ENCODE assay signal across 1 cellular context in the genomic region with DNA sequence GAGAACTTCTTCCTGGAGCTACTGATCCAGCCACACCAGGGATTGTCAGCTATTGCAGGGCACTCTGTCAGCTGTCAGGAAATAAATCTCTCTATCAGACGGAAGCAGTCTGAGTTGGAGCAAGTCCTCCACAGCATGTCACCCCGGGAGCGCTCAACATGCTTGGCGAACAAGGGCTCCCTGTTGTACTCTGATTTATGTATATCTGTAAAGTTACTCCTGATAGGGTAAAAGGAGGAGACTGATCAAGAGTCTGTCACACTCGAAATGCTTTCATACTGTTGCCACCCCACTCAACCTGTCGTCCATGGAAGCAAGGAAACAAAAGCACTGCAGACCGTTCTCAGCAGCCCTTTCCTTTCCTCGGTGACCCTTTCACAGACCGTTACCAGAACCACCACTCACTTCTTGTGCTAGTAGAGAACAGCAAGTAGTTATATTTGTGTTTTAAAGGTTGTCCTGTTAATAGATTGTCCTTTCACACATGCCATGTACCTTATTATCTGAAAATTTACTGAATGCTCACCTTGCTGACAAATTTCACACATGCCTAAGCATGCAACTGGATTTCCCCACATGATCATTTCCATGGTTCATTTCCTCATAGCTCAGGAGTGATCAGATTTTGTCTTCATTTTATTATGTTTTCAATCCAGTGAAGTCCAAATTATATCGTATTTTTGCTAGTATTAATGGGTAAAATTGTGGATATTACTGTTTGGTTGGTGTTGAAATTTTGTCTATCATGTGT.
TF ChIP-seq lines count a peak whose summit lies in the region.

No MANE protein-coding gene starts in this region.

TF ChIP-seq in GM23338, 12 proteins besides CTCF, POLR2A, EP300 and RAD21 (continued from another document):
- TF ChIP-seq, protein P1, sequence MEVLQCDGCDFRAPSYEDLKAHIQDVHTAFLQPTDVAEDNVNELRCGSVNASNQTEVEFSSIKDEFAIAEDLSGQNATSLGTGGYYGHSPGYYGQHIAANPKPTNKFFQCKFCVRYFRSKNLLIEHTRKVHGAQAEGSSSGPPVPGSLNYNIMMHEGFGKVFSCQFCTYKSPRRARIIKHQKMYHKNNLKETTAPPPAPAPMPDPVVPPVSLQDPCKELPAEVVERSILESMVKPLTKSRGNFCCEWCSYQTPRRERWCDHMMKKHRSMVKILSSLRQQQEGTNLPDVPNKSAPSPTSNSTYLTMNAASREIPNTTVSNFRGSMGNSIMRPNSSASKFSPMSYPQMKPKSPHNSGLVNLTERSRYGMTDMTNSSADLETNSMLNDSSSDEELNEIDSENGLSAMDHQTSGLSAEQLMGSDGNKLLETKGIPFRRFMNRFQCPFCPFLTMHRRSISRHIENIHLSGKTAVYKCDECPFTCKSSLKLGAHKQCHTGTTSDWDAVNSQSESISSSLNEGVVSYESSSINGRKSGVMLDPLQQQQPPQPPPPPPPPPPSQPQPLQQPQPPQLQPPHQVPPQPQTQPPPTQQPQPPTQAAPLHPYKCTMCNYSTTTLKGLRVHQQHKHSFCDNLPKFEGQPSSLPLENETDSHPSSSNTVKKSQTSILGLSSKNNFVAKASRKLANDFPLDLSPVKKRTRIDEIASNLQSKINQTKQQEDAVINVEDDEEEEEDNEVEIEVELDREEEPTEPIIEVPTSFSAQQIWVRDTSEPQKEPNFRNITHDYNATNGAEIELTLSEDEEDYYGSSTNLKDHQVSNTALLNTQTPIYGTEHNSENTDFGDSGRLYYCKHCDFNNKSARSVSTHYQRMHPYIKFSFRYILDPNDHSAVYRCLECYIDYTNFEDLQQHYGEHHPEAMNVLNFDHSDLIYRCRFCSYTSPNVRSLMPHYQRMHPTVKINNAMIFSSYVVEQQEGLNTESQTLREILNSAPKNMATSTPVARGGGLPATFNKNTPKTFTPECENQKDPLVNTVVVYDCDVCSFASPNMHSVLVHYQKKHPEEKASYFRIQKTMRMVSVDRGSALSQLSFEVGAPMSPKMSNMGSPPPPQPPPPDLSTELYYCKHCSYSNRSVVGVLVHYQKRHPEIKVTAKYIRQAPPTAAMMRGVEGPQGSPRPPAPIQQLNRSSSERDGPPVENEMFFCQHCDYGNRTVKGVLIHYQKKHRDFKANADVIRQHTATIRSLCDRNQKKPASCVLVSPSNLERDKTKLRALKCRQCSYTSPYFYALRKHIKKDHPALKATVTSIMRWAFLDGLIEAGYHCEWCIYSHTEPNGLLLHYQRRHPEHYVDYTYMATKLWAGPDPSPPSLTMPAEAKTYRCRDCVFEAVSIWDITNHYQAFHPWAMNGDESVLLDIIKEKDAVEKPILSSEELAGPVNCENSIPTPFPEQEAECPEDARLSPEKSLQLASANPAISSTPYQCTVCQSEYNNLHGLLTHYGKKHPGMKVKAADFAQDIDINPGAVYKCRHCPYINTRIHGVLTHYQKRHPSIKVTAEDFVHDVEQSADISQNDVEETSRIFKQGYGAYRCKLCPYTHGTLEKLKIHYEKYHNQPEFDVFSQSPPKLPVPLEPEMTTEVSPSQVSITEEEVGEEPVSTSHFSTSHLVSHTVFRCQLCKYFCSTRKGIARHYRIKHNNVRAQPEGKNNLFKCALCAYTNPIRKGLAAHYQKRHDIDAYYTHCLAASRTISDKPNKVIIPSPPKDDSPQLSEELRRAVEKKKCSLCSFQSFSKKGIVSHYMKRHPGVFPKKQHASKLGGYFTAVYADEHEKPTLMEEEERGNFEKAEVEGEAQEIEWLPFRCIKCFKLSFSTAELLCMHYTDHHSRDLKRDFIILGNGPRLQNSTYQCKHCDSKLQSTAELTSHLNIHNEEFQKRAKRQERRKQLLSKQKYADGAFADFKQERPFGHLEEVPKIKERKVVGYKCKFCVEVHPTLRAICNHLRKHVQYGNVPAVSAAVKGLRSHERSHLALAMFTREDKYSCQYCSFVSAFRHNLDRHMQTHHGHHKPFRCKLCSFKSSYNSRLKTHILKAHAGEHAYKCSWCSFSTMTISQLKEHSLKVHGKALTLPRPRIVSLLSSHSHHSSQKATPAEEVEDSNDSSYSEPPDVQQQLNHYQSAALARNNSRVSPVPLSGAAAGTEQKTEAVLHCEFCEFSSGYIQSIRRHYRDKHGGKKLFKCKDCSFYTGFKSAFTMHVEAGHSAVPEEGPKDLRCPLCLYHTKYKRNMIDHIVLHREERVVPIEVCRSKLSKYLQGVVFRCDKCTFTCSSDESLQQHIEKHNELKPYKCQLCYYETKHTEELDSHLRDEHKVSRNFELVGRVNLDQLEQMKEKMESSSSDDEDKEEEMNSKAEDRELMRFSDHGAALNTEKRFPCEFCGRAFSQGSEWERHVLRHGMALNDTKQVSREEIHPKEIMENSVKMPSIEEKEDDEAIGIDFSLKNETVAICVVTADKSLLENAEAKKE (CRISPR knock-in tag; IDR thresholded peaks at IDR 0.05), result no peak
- TF ChIP-seq, protein P2, sequence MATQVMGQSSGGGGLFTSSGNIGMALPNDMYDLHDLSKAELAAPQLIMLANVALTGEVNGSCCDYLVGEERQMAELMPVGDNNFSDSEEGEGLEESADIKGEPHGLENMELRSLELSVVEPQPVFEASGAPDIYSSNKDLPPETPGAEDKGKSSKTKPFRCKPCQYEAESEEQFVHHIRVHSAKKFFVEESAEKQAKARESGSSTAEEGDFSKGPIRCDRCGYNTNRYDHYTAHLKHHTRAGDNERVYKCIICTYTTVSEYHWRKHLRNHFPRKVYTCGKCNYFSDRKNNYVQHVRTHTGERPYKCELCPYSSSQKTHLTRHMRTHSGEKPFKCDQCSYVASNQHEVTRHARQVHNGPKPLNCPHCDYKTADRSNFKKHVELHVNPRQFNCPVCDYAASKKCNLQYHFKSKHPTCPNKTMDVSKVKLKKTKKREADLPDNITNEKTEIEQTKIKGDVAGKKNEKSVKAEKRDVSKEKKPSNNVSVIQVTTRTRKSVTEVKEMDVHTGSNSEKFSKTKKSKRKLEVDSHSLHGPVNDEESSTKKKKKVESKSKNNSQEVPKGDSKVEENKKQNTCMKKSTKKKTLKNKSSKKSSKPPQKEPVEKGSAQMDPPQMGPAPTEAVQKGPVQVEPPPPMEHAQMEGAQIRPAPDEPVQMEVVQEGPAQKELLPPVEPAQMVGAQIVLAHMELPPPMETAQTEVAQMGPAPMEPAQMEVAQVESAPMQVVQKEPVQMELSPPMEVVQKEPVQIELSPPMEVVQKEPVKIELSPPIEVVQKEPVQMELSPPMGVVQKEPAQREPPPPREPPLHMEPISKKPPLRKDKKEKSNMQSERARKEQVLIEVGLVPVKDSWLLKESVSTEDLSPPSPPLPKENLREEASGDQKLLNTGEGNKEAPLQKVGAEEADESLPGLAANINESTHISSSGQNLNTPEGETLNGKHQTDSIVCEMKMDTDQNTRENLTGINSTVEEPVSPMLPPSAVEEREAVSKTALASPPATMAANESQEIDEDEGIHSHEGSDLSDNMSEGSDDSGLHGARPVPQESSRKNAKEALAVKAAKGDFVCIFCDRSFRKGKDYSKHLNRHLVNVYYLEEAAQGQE (IDR thresholded peaks at IDR 0.05; ENCODE audit: unreplicated experiment), result no peak
- no peak for TF ChIP-seq ZNF331 (CRISPR knock-in tag; IDR thresholded peaks at IDR 0.05; ENCODE audit: low read depth)
- TF ChIP-seq, protein P3, sequence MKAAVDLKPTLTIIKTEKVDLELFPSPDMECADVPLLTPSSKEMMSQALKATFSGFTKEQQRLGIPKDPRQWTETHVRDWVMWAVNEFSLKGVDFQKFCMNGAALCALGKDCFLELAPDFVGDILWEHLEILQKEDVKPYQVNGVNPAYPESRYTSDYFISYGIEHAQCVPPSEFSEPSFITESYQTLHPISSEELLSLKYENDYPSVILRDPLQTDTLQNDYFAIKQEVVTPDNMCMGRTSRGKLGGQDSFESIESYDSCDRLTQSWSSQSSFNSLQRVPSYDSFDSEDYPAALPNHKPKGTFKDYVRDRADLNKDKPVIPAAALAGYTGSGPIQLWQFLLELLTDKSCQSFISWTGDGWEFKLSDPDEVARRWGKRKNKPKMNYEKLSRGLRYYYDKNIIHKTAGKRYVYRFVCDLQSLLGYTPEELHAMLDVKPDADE (IDR thresholded peaks at IDR 0.05), result no peak
- no peak for TF ChIP-seq POLR2AphosphoS5 (IDR thresholded peaks at IDR 0.05; ENCODE audit: low read depth)
